ENCODE assay signal across 9 cellular contexts in genomic region chr6:103937389-103937788, GRCh38.
"Had no signal": no experiment of that assay in that cellular context is flagged by ENCODE, and none has a peak within 500 bp of the region (broad histone marks: within the 10 kb centered on the region; RNA-seq: fewer than 3 reads in every experiment).

No MANE protein-coding gene starts in this region.

- DNase-seq: GOT3, H7, HFFc6, Karpas-422, KBM-7 had no signal

- H3K9ac ChIP-seq: KMS-11 had no signal

- H3K36me3 ChIP-seq: HAP-1 had no signal

- H3K9me3 ChIP-seq: HAP-1 had no signal

- H3K4me3 ChIP-seq: HAP-1 had no signal

- H3K27ac ChIP-seq: HL-60, KMS-11 had no signal

- ATAC-seq: HCT116 had no signal

- H3K4me1 ChIP-seq: HAP-1 had no signal

- H3K4me2 ChIP-seq: KMS-11 had no signal
